Comparison of ENCODE assay signal across 27 cellular contexts in the genomic region with DNA sequence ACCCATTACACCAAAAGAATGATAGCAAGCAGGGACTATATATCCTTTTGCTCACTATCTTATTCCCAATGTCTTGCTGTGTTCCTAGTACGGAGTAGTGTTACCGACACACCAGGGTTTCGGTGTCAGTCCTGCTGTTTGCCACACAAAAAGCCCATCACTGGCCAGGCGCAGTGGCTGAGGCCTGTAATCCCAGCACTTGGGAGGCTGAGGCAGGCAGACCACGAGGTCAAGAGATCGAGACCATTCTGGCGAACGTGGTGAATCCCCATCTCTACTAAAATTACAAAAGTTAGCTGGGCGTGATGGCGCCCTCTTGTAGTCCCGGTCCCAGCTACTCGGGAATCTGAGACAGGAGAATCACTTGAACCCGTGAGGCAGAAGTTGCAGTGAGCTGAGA.
"Had no signal": no experiment of that assay in that cellular context is flagged by ENCODE, and none has a peak within 500 bp of the region (broad histone marks: within the 10 kb centered on the region; RNA-seq: fewer than 3 reads in every experiment).

No MANE protein-coding gene starts in this region.

- H3K27ac Mint-ChIP-seq: immature natural killer cell; naive thymus-derived CD8-positive, alpha-beta T cell; nephron; progenitor cell of endocrine pancreas; stimulated activated memory B cell treated with anti-CD40 and anti-IgM and Interleukin-4, amounts not matched to agents 10 μg/mL and 1 μg/mL and 100 μg/mL, for 72 hours; stimulated activated naive CD8-positive, alpha-beta T cell treated with anti-CD3 and anti-CD28 coated beads, Interleukin-15, amount 100 ng/mL, for 72 hours; type B pancreatic cell had no signal

- H3K27me3 ChIP-seq: left lung, ovary, right atrium auricular region, right lobe of liver, tibial nerve, uterus had no signal

- H3K36me3 ChIP-seq: left lung, lower lobe of right lung, ovary, right atrium auricular region, right lobe of liver, tibial nerve, uterus had no signal

- H3K9me3 Mint-ChIP-seq: nephron had no signal

- ATAC-seq: left colon; left lung; lower lobe of right lung; naive thymus-derived CD8-positive, alpha-beta T cell; right lobe of liver; stimulated activated memory B cell treated with anti-CD40 and anti-IgM and Interleukin-4, amounts not matched to agents 10 μg/mL and 1 μg/mL and 100 μg/mL, for 72 hours; stimulated activated naive CD8-positive, alpha-beta T cell treated with anti-CD3 and anti-CD28 coated beads, Interleukin-15, amount 100 ng/mL, for 72 hours had no signal

- DNase-seq: hypothalamus; immature natural killer cell; kidney; left colon; left lung; lower lobe of right lung; mammary epithelial cell; mesenchymal stem cell; naive thymus-derived CD8-positive, alpha-beta T cell; ovary; right lobe of liver; stimulated activated CD4-positive, alpha-beta T cell treated with anti-CD3 and anti-CD28 coated beads, Interleukin-1b, Interleukin-23, amount 100 ng/mL, for 48 hours; stimulated activated CD4-positive, alpha-beta T cell treated with anti-CD3 and anti-CD28 coated beads, Interleukin-2, amount 100 ng/mL, for 48 hours; stimulated activated CD4-positive, alpha-beta T cell treated with anti-CD3 and anti-CD28 coated beads, Interleukin-4, amount 100 ng/mL, for 4 hours; stimulated activated CD8-positive, alpha-beta memory T cell treated with anti-CD3 and anti-CD28 coated beads, Interleukin-4, amount 100 ng/mL, for 48 hours; stimulated activated naive CD4-positive, alpha-beta T cell treated with Interleukin-2 at 50 U/mL for 16 hours; stimulated activated naive CD8-positive, alpha-beta T cell treated with anti-CD3 and anti-CD28 coated beads, Interleukin-15, amount 100 ng/mL, for 72 hours; substantia nigra; uterus had no signal

- H3K27me3 Mint-ChIP-seq: naive thymus-derived CD8-positive, alpha-beta T cell; progenitor cell of endocrine pancreas; stimulated activated memory B cell treated with anti-CD40 and anti-IgM and Interleukin-4, amounts not matched to agents 10 μg/mL and 1 μg/mL and 100 μg/mL, for 72 hours; stimulated activated naive CD8-positive, alpha-beta T cell treated with anti-CD3 and anti-CD28 coated beads, Interleukin-15, amount 100 ng/mL, for 72 hours; type B pancreatic cell had no signal

- H3K9me3 ChIP-seq: left lung, lower lobe of right lung, ovary, right atrium auricular region, right lobe of liver, tibial nerve, uterus had no signal

- H3K4me3 Mint-ChIP-seq: immature natural killer cell; naive thymus-derived CD8-positive, alpha-beta T cell; nephron; neural crest cell; stimulated activated memory B cell treated with anti-CD40 and anti-IgM and Interleukin-4, amounts not matched to agents 10 μg/mL and 1 μg/mL and 100 μg/mL, for 72 hours; stimulated activated naive CD8-positive, alpha-beta T cell treated with anti-CD3 and anti-CD28 coated beads, Interleukin-15, amount 100 ng/mL, for 72 hours; type B pancreatic cell had no signal

- H3K4me3 ChIP-seq: left lung, lower lobe of right lung, ovary, right atrium auricular region, right lobe of liver, smooth muscle cell, tibial nerve, uterus had no signal

- H3K36me3 Mint-ChIP-seq: immature natural killer cell; naive thymus-derived CD8-positive, alpha-beta T cell; stimulated activated memory B cell treated with anti-CD40 and anti-IgM and Interleukin-4, amounts not matched to agents 10 μg/mL and 1 μg/mL and 100 μg/mL, for 72 hours; type B pancreatic cell had no signal

- H3K4me1 Mint-ChIP-seq: immature natural killer cell; naive thymus-derived CD8-positive, alpha-beta T cell; nephron; neural crest cell; stimulated activated memory B cell treated with anti-CD40 and anti-IgM and Interleukin-4, amounts not matched to agents 10 μg/mL and 1 μg/mL and 100 μg/mL, for 72 hours; stimulated activated naive CD8-positive, alpha-beta T cell treated with anti-CD3 and anti-CD28 coated beads, Interleukin-15, amount 100 ng/mL, for 72 hours had no signal

- H3K4me1 ChIP-seq: left lung, lower lobe of right lung, right atrium auricular region, right lobe of liver, tibial nerve, uterus had no signal

- H3K27ac ChIP-seq: left lung, lower lobe of right lung, ovary, right atrium auricular region, right lobe of liver, tibial nerve, uterus had no signal

- H3K4me2 ChIP-seq: smooth muscle cell had no signal
